Comparison of ENCODE assay signal across 1 cellular context in the genomic region with DNA sequence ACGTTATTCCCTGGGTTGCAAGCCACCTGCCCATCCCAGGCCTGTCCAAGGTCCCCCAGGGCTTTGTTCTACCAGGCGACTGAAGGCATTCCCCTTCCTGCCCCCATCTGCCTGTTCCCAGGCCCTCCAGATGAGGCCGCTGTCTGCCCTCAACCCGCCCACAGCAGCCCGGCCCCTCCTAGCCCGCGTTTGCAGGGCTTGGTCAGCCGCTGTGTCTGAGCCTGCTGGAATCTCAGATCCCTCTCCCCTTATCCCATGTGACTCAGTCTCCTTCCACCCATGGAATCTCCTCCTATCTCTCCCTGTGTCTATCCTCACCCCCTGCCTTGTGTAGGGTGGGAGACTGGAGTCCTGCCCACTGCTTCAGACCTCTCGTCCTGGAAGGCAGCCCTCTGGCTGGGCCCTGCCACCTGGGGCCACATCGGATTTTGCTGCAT.
TF ChIP-seq lines count a peak whose summit lies in the region.

No MANE protein-coding gene starts in this region.

TF ChIP-seq in endothelial cell of umbilical vein, 7 proteins besides CTCF, POLR2A, EP300 and RAD21 (continued from another document):
- TF ChIP-seq, protein P1, sequence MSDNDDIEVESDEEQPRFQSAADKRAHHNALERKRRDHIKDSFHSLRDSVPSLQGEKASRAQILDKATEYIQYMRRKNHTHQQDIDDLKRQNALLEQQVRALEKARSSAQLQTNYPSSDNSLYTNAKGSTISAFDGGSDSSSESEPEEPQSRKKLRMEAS (IDR thresholded peaks at IDR 0.05; ENCODE audit: insufficient read depth, insufficient read length): no peak
